In genomic region chrX:71068052-71068918, GRCh38 we compare ENCODE assay signal across 8 cellular contexts. TPM values are rescaled to one million over a fixed set of nuclear protein-coding genes. Genes with fewer than 3 reads are reported as not detected.
DNase-seq lines count a peak whose midpoint lies in the region; ATAC-seq and TF ChIP-seq lines count a peak whose summit lies in the region.

TSS of gene SNX12 (minus strand) at chrX:71068334. CDS start at chrX:71068306, 28 bp downstream.

- H3K27me3 ChIP-seq in WERI-Rb-1 (ENCODE audit: insufficient read depth, low read depth, severe bottlenecking) (no peaks in the 10 kb centered on the region), breast epithelium (peaks cover 0 to 20% of the 10 kb centered on the region in 2 donors), iPS-20b (ENCODE audit: insufficient read depth, low read length) (no peaks in the 10 kb centered on the region)

- TF ChIP-seq CTCF in WERI-Rb-1 (IDR thresholded peaks at IDR 0.05; ENCODE audit: low read depth, low read length) = no peak
- TF ChIP-seq CTCF in breast epithelium (IDR thresholded peaks at IDR 0.05) = peak in 2 of 3 donors; percentile 31 to 88

- ATAC-seq in GM18909 (IDR thresholded peaks at IDR 0.05; ENCODE audit: poor library complexity, unreplicated experiment) (peak; percentile 94), HG03159 (IDR thresholded peaks at IDR 0.05; ENCODE audit: unreplicated experiment) (peak; percentile 90)

- no peak for TF ChIP-seq POLR2A in breast epithelium (IDR thresholded peaks at IDR 0.05)

- intact Hi-C loops in breast epithelium (cut with DNase I; ENCODE audit: low total_unique reads) = no loop called here

- DNase-seq in AG08395 (ENCODE audit: low spot score) (peak; percentile 92), NCI-H2227 (lab: John Stamatoyannopoulos, UW; ENCODE audit: unreplicated experiment) (peak; percentile 98), WERI-Rb-1 (peak; percentile 91), breast epithelium (ENCODE audit: low spot score in 2 of 2) (peak; percentile 86 to 91)

- H3K36me3 ChIP-seq in WERI-Rb-1 (no peaks in the 10 kb centered on the region), breast epithelium (no peaks in the 10 kb centered on the region), iPS-20b (ENCODE audit: insufficient read depth, low read depth, low read length) (peaks cover 4% of the 10 kb centered on the region; the same call in 1 of the 2 replicates)

- H3K9me3 ChIP-seq in WERI-Rb-1 (ENCODE audit: severe bottlenecking) = no peaks in the 10 kb centered on the region
- no peaks in the 10 kb centered on the region for H3K9me3 ChIP-seq in breast epithelium
- H3K9me3 ChIP-seq in iPS-20b (ENCODE audit: insufficient read depth, low read depth, low read length) = no peaks in the 10 kb centered on the region

- H3K27ac ChIP-seq in WERI-Rb-1 = peak within 1 kb of the TSS; percentile 84
- peak within 1 kb of the TSS; percentile 79 to 84 for H3K27ac ChIP-seq in breast epithelium
- no peak within 1 kb of the TSS for H3K27ac ChIP-seq in iPS-20b (ENCODE audit: low read length)
- H3K27ac ChIP-seq in skin epidermis = peak within 1 kb of the TSS; percentile 22 to 88 (median 81)

- H3K4me1 ChIP-seq in breast epithelium (no peaks in the 10 kb centered on the region), iPS-20b (ENCODE audit: insufficient read depth, low read length) (no peaks in the 10 kb centered on the region)

- peak within 1 kb of the TSS; percentile 87 for H3K9ac ChIP-seq in iPS-20b (ENCODE audit: low read depth, low read length)

- H3K4me3 ChIP-seq in WERI-Rb-1 (ENCODE audit: low read depth, low read length) (peak within 1 kb of the TSS; percentile 54), breast epithelium (peak within 1 kb of the TSS; percentile 54 to 68 (median 61)), iPS-20b (ENCODE audit: low read length) (peak within 1 kb of the TSS; percentile 92), skin epidermis (peak within 1 kb of the TSS; percentile 47 to 60 (median 51))

RNA-seq across cellular contexts. Expression of gene SNX12, which starts in this region (rescaled TPM):
- 10 to 100 TPM; 31.4 to 55.2 (median 44.2) TPM for total RNA-seq in breast epithelium
